Comparison of ENCODE assay signal across 1 cellular context in genomic region chr7:135715055-135715522, GRCh38.
TF ChIP-seq lines count a peak whose summit lies in the region.

No MANE protein-coding gene starts in this region.

TF ChIP-seq in HEK293, 187 proteins besides CTCF, POLR2A, EP300 and RAD21 (continued from another document):
- TF ChIP-seq ZNF280C (tag by site-specific recombination; IDR thresholded peaks at IDR 0.05) (0 out of 2 replicates have a peak, but pooled peaks have one; percentile 85), PATZ1 (tag by site-specific recombination; IDR thresholded peaks at IDR 0.05) (no peak), ZNF2 (tag by site-specific recombination; IDR thresholded peaks at IDR 0.05) (peak; percentile 91), ZNF473 (tag by site-specific recombination; IDR thresholded peaks at IDR 0.05) (no peak), ZNF324 (tag by site-specific recombination; IDR thresholded peaks at IDR 0.05) (peak; percentile 20; the same call in 1 of the 2 replicates), SETDB1 (IDR thresholded peaks at IDR 0.05; ENCODE audit: insufficient read length, low read length) (no peak), ZIC2 (tag by site-specific recombination; IDR thresholded peaks at IDR 0.05) (peak; percentile 5; the same call in 1 of the 2 replicates), EGR2 (tag by site-specific recombination; IDR thresholded peaks at IDR 0.05; ENCODE audit: low read depth) (no peak), ZNF488 (tag by site-specific recombination; IDR thresholded peaks at IDR 0.05) (peak; percentile 58; the same call in 1 of the 2 replicates), ZNF692 (tag by site-specific recombination; IDR thresholded peaks at IDR 0.05) (no peak), ZNF660 (tag by site-specific recombination; IDR thresholded peaks at IDR 0.05) (no peak), ZNF18 (tag by site-specific recombination; IDR thresholded peaks at IDR 0.05) (peak; percentile 95), OSR2 (tag by site-specific recombination; IDR thresholded peaks at IDR 0.05) (no peak), ZNF704 (tag by site-specific recombination; IDR thresholded peaks at IDR 0.05) (no peak), ZFHX2 (tag by site-specific recombination; conservative IDR thresholded peaks at IDR 0.05) (peak; percentile 81), ZNF157 (tag by site-specific recombination; IDR thresholded peaks at IDR 0.05) (no peak), ZNF830 (tag by site-specific recombination; IDR thresholded peaks at IDR 0.05; ENCODE audit: low read depth) (no peak), REST (tag by site-specific recombination; IDR thresholded peaks at IDR 0.05) (no peak), SCRT1 (tag by site-specific recombination; IDR thresholded peaks at IDR 0.05; ENCODE audit: borderline replicate concordance) (no peak), ZNF426 (tag by site-specific recombination; IDR thresholded peaks at IDR 0.05) (no peak), ZNF146 (tag by site-specific recombination; IDR thresholded peaks at IDR 0.05) (peak; percentile 31; the same call in 1 of the 2 replicates), ZNF621 (tag by site-specific recombination; IDR thresholded peaks at IDR 0.05) (no peak), ZNF449 (tag by site-specific recombination; IDR thresholded peaks at IDR 0.05) (no peak), ZSCAN4 (tag by site-specific recombination; IDR thresholded peaks at IDR 0.05) (peak; percentile 95), ZFP3 (tag by site-specific recombination; IDR thresholded peaks at IDR 0.05; ENCODE audit: low read depth) (peak; percentile 80), KLF7 (tag by site-specific recombination; IDR thresholded peaks at IDR 0.05; ENCODE audit: borderline replicate concordance) (no peak; the same call in 1 of the 2 replicates)
